8 cellular contexts compared by ENCODE assay signal in the genomic region with DNA sequence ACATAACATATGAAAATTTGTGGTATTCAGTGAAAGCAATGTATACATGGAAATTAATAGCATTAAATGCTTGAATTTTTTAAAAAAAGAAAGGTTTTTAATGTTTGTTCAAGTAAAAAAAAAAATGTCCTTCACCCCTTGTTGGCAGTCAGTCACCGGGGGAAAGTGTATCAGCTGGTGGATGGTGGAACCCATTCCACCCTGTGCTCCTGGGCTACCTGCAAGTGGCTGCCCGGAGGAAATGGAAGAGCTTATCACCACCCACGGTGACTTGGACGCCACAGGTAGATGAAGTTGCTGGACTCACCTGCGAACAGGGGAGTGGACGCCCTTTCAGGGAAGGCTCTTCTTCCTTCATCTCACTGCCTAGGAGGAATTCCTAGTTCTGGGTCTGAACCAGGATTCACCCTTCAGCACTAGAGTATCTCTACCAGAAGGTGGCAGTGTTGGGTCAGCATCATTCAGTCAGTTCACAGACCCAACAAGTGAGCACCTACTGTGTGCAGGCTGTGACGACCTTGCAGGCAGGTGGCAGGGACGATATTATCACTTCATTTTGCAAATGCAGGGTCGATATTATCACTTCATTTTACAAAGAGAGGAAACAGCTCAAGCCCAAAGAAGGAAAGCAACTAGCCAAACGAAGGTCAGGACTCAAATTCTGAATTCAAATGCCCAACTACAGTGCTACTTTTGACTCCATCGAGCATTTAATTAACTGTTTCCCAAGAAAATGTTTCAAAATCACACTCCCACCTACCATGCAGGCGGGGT. TPM values are rescaled to one million over a fixed set of nuclear protein-coding genes. Genes with fewer than 3 reads are reported as not detected.
DNase-seq lines count a peak whose midpoint lies in the region; ATAC-seq and TF ChIP-seq lines count a peak whose summit lies in the region.

No MANE protein-coding gene starts in this region.

- TF ChIP-seq CTCF in GM10266 (IDR thresholded peaks at IDR 0.05; ENCODE audit: control insufficient read depth, insufficient read depth, low read depth, missing control alignments) = peak; percentile 82

- no peak overlapping the region for H3K27ac Mint-ChIP-seq in natural killer cell treated with Interleukin-12 subunit alpha and Interleukin-12 subunit beta and Interleukin-15 and Interleukin-18, amount 100 ng/mL, for 72 hours

- H3K4me3 Mint-ChIP-seq in natural killer cell treated with Interleukin-12 subunit alpha and Interleukin-12 subunit beta and Interleukin-15 and Interleukin-18, amount 100 ng/mL, for 72 hours = no peak overlapping the region

- H3K27me3 Mint-ChIP-seq in natural killer cell treated with Interleukin-12 subunit alpha and Interleukin-12 subunit beta and Interleukin-15 and Interleukin-18, amount 100 ng/mL, for 72 hours = peaks cover 23 to 33% of the 10 kb centered on the region in 2 donors

- in situ Hi-C loops in ACHN (cut with HindIII; ENCODE audit: low pct_ligation_motif_present, low pct_unique_long_range_greater_than_20kb, low sequenced_read_pairs) = no loop called here

- peaks cover 17 to 24% of the 10 kb centered on the region in 2 donors for H3K4me1 Mint-ChIP-seq in natural killer cell treated with Interleukin-12 subunit alpha and Interleukin-12 subunit beta and Interleukin-15 and Interleukin-18, amount 100 ng/mL, for 72 hours (ENCODE audit: low read depth in 2 of 2)

- peak; percentile 57 to 74 for ATAC-seq in natural killer cell treated with Interleukin-12 subunit alpha and Interleukin-12 subunit beta and Interleukin-15 and Interleukin-18, amount 100 ng/mL, for 72 hours
- ATAC-seq in HG03460 (IDR thresholded peaks at IDR 0.05; ENCODE audit: unreplicated experiment) (no peak), HG03135 (IDR thresholded peaks at IDR 0.05; ENCODE audit: unreplicated experiment) (no peak)

- DNase-seq in ACHN (peak; percentile 55), GM10266 (ENCODE audit: extremely low spot score) (peak; percentile 55), NCI-H1694 (lab: John Stamatoyannopoulos, UW) (peak; percentile 50), fibroblast of peridontal ligament (ENCODE audit: extremely low read depth) (peak; percentile 56)
- peak; percentile 4 for DNase-seq in activated CD4-positive, alpha-beta T cell treated with anti-CD3 and anti-CD28 coated beads, Interleukin-2, amount 50 U/mL, for 1 hour
- DNase-seq in natural killer cell treated with Interleukin-12 subunit alpha and Interleukin-12 subunit beta and Interleukin-15 and Interleukin-18, amount 100 ng/mL, for 72 hours (ENCODE audit: low spot score) = no peak

- H3K9me3 Mint-ChIP-seq in natural killer cell treated with Interleukin-12 subunit alpha and Interleukin-12 subunit beta and Interleukin-15 and Interleukin-18, amount 100 ng/mL, for 72 hours = no peaks in the 10 kb centered on the region

- H3K36me3 Mint-ChIP-seq in natural killer cell treated with Interleukin-12 subunit alpha and Interleukin-12 subunit beta and Interleukin-15 and Interleukin-18, amount 100 ng/mL, for 72 hours = no peaks in the 10 kb centered on the region

RNA-seq across cellular contexts. Expression of a gene that starts 35.8 kb away (rescaled TPM):
- not detected for total RNA-seq in natural killer cell treated with Interleukin-12 subunit alpha and Interleukin-12 subunit beta and Interleukin-15 and Interleukin-18, amount 100 ng/mL, for 72 hours

Comparison
In these comparisons a context has a peak if more than half of its experiments do, and no peak if none do; other contexts are left out.
1. ATAC-seq: peak in natural killer cell treated with Interleukin-12 subunit alpha and Interleukin-12 subunit beta and Interleukin-15 and Interleukin-18, amount 100 ng/mL, for 72 hours (2 of 2); none in HG03460 (single experiment) and HG03135 (single experiment).